Comparison of ENCODE assay signal across 12 cellular contexts in genomic region chr10:79142522-79143309, GRCh38.
A peak's percentile ranks its signal among the peaks of the same experiment; 100 is the strongest.
DNase-seq lines count a peak whose midpoint lies in the region; TF ChIP-seq lines count a peak whose summit lies in the region.
"Had no signal": no experiment of that assay in that cellular context is flagged by ENCODE, and none has a peak within 500 bp of the region (broad histone marks: within the 10 kb centered on the region; RNA-seq: fewer than 3 reads in every experiment).

No MANE protein-coding gene starts in this region.

- H3K4me3 Mint-ChIP-seq in H9 (no peak overlapping the region), chondrocyte (ENCODE audit: unreplicated experiment) (no peak overlapping the region), neural progenitor cell (no peak overlapping the region)
- H3K4me3 Mint-ChIP-seq in activated naive CD4-positive, alpha-beta T cell treated with anti-CD3 and anti-CD28 coated beads for 36 hours: no peak overlapping the region

- H3K4me2 ChIP-seq in BLaER1 (peak overlapping the region; percentile 88), H9 (ENCODE audit: insufficient read depth, insufficient read length, low read length) (no peak overlapping the region), neural progenitor cell (no peak overlapping the region)

- H3K79me1 ChIP-seq in H9 (ENCODE audit: insufficient read depth, low read depth, low read length, poor library complexity, severe bottlenecking): no peaks in the 10 kb centered on the region

- DNase-seq in H9 (no peak), chondrocyte (ENCODE audit: low spot score) (no peak), neural progenitor cell (ENCODE audit: low spot score) (no peak), NCI-H774 (lab: John Stamatoyannopoulos, UW) (no peak), AG08396 (ENCODE audit: low spot score) (no peak)
- DNase-seq in stimulated activated CD4-positive, alpha-beta T cell treated with anti-CD3 and anti-CD28 coated beads, Interleukin-2, amount 100 ng/mL, for 48 hours: no peak
- DNase-seq in activated naive CD4-positive, alpha-beta T cell treated with anti-CD3 and anti-CD28 coated beads for 36 hours: no peak
- DNase-seq: activated T-cell treated with anti-CD3 and anti-CD28 coated beads, Interleukin-2, amount 50 U/mL, for 48 hours; NCI-H146; stimulated activated CD4-positive, alpha-beta T cell treated with anti-CD3 and anti-CD28 coated beads, Interleukin-12 subunit alpha, Interleukin-12 subunit beta, amount 100 ng/mL, for 4 hours had no signal

- H3K4me1 ChIP-seq in BLaER1: peaks cover 99% of the 10 kb centered on the region
- peaks cover 11% of the 10 kb centered on the region; the same call in 1 of the 2 replicates for H3K4me1 ChIP-seq in H9 (ENCODE audit: insufficient read depth, low read length)
- H3K4me1 ChIP-seq in neural progenitor cell: peaks cover 39% of the 10 kb centered on the region

- H2BK12ac ChIP-seq in H9 (ENCODE audit: insufficient read length, low read depth, low read length): no peak overlapping the region

- no peak overlapping the region for H2BK5ac ChIP-seq in H9 (ENCODE audit: insufficient read length, low read length)

- no peak overlapping the region for H3T11ph ChIP-seq in H9 (ENCODE audit: low read length)

- H3K36me3 ChIP-seq in BLaER1 (peaks cover 33% of the 10 kb centered on the region), neural progenitor cell (no peaks in the 10 kb centered on the region)

- H4K5ac ChIP-seq in H9 (ENCODE audit: insufficient read length, low read depth, low read length): no peak overlapping the region

- H4K20me1 ChIP-seq in BLaER1: no peaks in the 10 kb centered on the region
- H4K20me1 ChIP-seq in H9 (ENCODE audit: control insufficient read depth, insufficient read depth, insufficient read length): no peaks in the 10 kb centered on the region
- H4K20me1 ChIP-seq in neural progenitor cell (ENCODE audit: low read depth): peaks cover 96% of the 10 kb centered on the region

- H4K91ac ChIP-seq in H9 (ENCODE audit: insufficient read length, low read depth, low read length): no peak overlapping the region

- H3K56ac ChIP-seq in H9 (ENCODE audit: insufficient read length, low read depth, low read length): no peak overlapping the region

- H3K27me3 ChIP-seq in BLaER1 (no peaks in the 10 kb centered on the region), H9 (ENCODE audit: insufficient read depth, low read length) (no peaks in the 10 kb centered on the region), neural progenitor cell (no peaks in the 10 kb centered on the region)

- H3K4ac ChIP-seq in H9 (ENCODE audit: low read depth, low read length): no peak overlapping the region

- H2BK15ac ChIP-seq in H9 (ENCODE audit: low read depth, low read length): no peak overlapping the region

- H3K23me2 ChIP-seq in H9 (ENCODE audit: insufficient read length, low read depth, low read length, poor library complexity, severe bottlenecking): no peaks in the 10 kb centered on the region

- H3K9me3 ChIP-seq in BLaER1 (no peaks in the 10 kb centered on the region), H9 (ENCODE audit: control insufficient read depth, low read depth, low read length) (no peaks in the 10 kb centered on the region), neural progenitor cell (ENCODE audit: low read depth) (no peaks in the 10 kb centered on the region)

- H3K79me2 ChIP-seq in H9 (ENCODE audit: insufficient read depth, low read length) (no peaks in the 10 kb centered on the region), neural progenitor cell (ENCODE audit: low read depth) (peaks cover 6% of the 10 kb centered on the region)

- H3K27me3 Mint-ChIP-seq in H9 (ENCODE audit: low read depth) (no peaks in the 10 kb centered on the region), chondrocyte (ENCODE audit: low read depth) (no peaks in the 10 kb centered on the region), neural progenitor cell (ENCODE audit: insufficient read depth, low read depth) (peaks cover 3% of the 10 kb centered on the region)
- H3K27me3 Mint-ChIP-seq in activated naive CD4-positive, alpha-beta T cell treated with anti-CD3 and anti-CD28 coated beads for 36 hours (ENCODE audit: low read depth): no peaks in the 10 kb centered on the region

- no peak overlapping the region for H4K8ac ChIP-seq in H9 (replicated peaks; ENCODE audit: insufficient read length, low read depth, low read length)

- no peak overlapping the region for H3K23ac ChIP-seq in H9 (ENCODE audit: insufficient read length, low read depth, low read length)

- peaks cover 10% of the 10 kb centered on the region for H3F3A ChIP-seq in neural progenitor cell (ENCODE audit: low read depth)

- TF ChIP-seq CTCF in H9 (conservative IDR thresholded peaks at IDR 0.05) (peak; percentile 44; the same call in 2 of the 3 replicates), chondrocyte (IDR thresholded peaks at IDR 0.05) (peak; percentile 18), neural progenitor cell (IDR thresholded peaks at IDR 0.05) (peak; percentile 28)

- H3K4me3 ChIP-seq in BLaER1 (peak overlapping the region; percentile 36; the same call in 1 of the 2 replicates), neural progenitor cell (no peak overlapping the region)

- intact Hi-C loops in activated naive CD4-positive, alpha-beta T cell treated with anti-CD3 and anti-CD28 coated beads for 36 hours (cut with micrococcal nuclease): no loop called here

- H2AK5ac ChIP-seq in H9 (ENCODE audit: insufficient read length, low read length): no peak overlapping the region

- no peak overlapping the region for H2BK20ac ChIP-seq in H9 (ENCODE audit: low read depth, low read length, poor library complexity, severe bottlenecking)

- CTCF ChIA-PET in activated naive CD4-positive, alpha-beta T cell treated with anti-CD3 and anti-CD28 coated beads for 36 hours (lab: Charles Lee): interaction anchor here (1.2 to 1.8 kb wide), 2 partner anchors 54 to 1095 kb away, joined by 4 to 6 read pairs; no protein-coding TSS in a partner anchor

- peak overlapping the region; percentile 99 for H3K27ac ChIP-seq in BLaER1
- H3K27ac ChIP-seq in H9 (ENCODE audit: insufficient read length, low read depth, low read length): no peak overlapping the region
- no peak overlapping the region for H3K27ac ChIP-seq in neural progenitor cell
- H3K27ac ChIP-seq: HL-60 had no signal

- no peak overlapping the region for H3K14ac ChIP-seq in H9 (ENCODE audit: insufficient read depth, low read length)

- WGBS in H9 (ENCODE audit: extremely low coverage, insufficient read length, low lambda C conversion rate): no CpG with 5 or more reads among the region's 13 CpGs

- peak overlapping the region; percentile 43 to 78 (median 49); a peak in 4 of 7 replicates for H3K27ac Mint-ChIP-seq in H9
- peak overlapping the region; percentile 73 for H3K27ac Mint-ChIP-seq in chondrocyte (ENCODE audit: unreplicated experiment)
- peak overlapping the region; percentile 87 for H3K27ac Mint-ChIP-seq in neural progenitor cell
- H3K27ac Mint-ChIP-seq in activated naive CD4-positive, alpha-beta T cell treated with anti-CD3 and anti-CD28 coated beads for 36 hours: no peak overlapping the region

- H2AFZ ChIP-seq in H9 (ENCODE audit: low read length): no peak overlapping the region
- H2AFZ ChIP-seq in neural progenitor cell (replicated peaks): no peak overlapping the region

- H3K36me3 Mint-ChIP-seq in H9 (ENCODE audit: insufficient read depth in 1 of 3, low read depth in 3 of 3) (peaks cover 5 to 23% (median 17%) of the 10 kb centered on the region in 3 experiments; a peak in 6 of 7 replicates), chondrocyte (ENCODE audit: low read depth) (peaks cover 21% of the 10 kb centered on the region), neural progenitor cell (peaks cover 19% of the 10 kb centered on the region)
- H3K36me3 Mint-ChIP-seq in activated naive CD4-positive, alpha-beta T cell treated with anti-CD3 and anti-CD28 coated beads for 36 hours (ENCODE audit: low read depth): no peaks in the 10 kb centered on the region

- no peak overlapping the region for H3K18ac ChIP-seq in H9 (ENCODE audit: insufficient read length, low read depth, low read length)

- H2BK120ac ChIP-seq in H9 (ENCODE audit: low read depth, low read length, poor library complexity, severe bottlenecking): no peak overlapping the region

- peak overlapping the region; percentile 90 for H3K9ac ChIP-seq in BLaER1
- H3K9ac ChIP-seq in H9 (ENCODE audit: extremely low read depth, insufficient read length, low read length): no peak overlapping the region
- no peak overlapping the region for H3K9ac ChIP-seq in neural progenitor cell

- peaks cover 49 to 62% of the 10 kb centered on the region in 2 experiments for H3K4me1 Mint-ChIP-seq in H9
- H3K4me1 Mint-ChIP-seq in chondrocyte (ENCODE audit: low read depth): peaks cover 74% of the 10 kb centered on the region
- peaks cover 67% of the 10 kb centered on the region for H3K4me1 Mint-ChIP-seq in neural progenitor cell
- peaks cover 46% of the 10 kb centered on the region for H3K4me1 Mint-ChIP-seq in activated naive CD4-positive, alpha-beta T cell treated with anti-CD3 and anti-CD28 coated beads for 36 hours (ENCODE audit: low read depth)

- H3K9me3 Mint-ChIP-seq in H9: no peaks in the 10 kb centered on the region
- H3K9me3 Mint-ChIP-seq in chondrocyte (ENCODE audit: low read depth): no peaks in the 10 kb centered on the region
- H3K9me3 Mint-ChIP-seq in neural progenitor cell: no peaks in the 10 kb centered on the region
- no peaks in the 10 kb centered on the region for H3K9me3 Mint-ChIP-seq in activated naive CD4-positive, alpha-beta T cell treated with anti-CD3 and anti-CD28 coated beads for 36 hours
